16 cellular contexts compared by ENCODE assay signal in the genomic region with DNA sequence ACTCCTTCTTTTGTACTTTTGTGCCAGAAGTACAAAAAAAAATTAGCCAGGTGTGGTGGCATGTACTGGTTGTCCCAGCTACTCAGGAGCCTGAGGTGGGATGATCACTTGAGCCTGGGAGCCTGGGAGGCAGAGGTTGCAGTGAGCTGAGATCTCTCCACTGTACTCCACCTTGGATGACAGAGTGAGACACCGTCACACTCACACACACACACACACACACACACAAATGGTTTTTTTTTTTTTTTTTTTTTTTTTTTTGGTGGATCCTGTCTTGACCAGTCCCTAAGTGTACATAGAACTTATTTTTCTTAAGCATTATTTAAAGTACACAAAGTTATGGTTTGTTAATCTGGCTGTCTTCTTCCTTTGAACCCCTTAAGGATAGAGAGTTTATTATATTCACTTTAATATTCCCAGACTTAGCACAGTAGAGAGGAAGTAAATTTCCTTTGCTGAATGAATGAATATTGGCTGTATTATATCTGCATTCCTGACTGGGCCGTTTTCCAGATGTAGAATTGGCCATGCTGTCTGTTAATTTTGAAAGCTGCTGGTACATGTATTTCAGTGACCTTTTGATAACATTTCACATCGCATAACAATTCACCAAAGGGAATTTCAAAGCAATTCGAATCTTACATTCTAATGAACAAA.
"Had no signal": no experiment of that assay in that cellular context is flagged by ENCODE, and none has a peak within 500 bp of the region (broad histone marks: within the 10 kb centered on the region; RNA-seq: fewer than 3 reads in every experiment).

No MANE protein-coding gene starts in this region.

- ATAC-seq: activated CD8-positive, alpha-beta T cell treated with anti-CD3 and anti-CD28 coated beads for 36 hours; activated naive CD4-positive, alpha-beta T cell treated with anti-CD3 and anti-CD28 coated beads, Interleukin-2, amount 50 U/mL, for 72 hours; activated T-cell treated with anti-CD3 and anti-CD28 coated beads, Interleukin-2, amount 50 U/mL, for 72 hours; WTC11 had no signal

- H3K36me3 Mint-ChIP-seq: activated naive CD4-positive, alpha-beta T cell treated with anti-CD3 and anti-CD28 coated beads, Interleukin-2, amount 50 U/mL, for 72 hours had no signal

- H3K27ac ChIP-seq: sigmoid colon, spleen, upper lobe of left lung had no signal

- H3K27me3 Mint-ChIP-seq: activated CD8-positive, alpha-beta T cell treated with anti-CD3 and anti-CD28 coated beads for 36 hours had no signal

- H3K27ac Mint-ChIP-seq: activated CD8-positive, alpha-beta T cell treated with anti-CD3 and anti-CD28 coated beads for 36 hours; activated naive CD4-positive, alpha-beta T cell treated with anti-CD3 and anti-CD28 coated beads, Interleukin-2, amount 50 U/mL, for 72 hours; activated T-cell treated with anti-CD3 and anti-CD28 coated beads, Interleukin-2, amount 50 U/mL, for 72 hours; dendritic cell treated with granulocyte-macrophage colony-stimulating factor and Interleukin-4, amounts not matched to agents 40 ng/mL and 50 ng/mL, for 4 days; stimulated activated naive CD8-positive, alpha-beta T cell treated with anti-CD3 and anti-CD28 coated beads, Interleukin-15, Interleukin-2, amounts not matched to agents 100 ng/mL and 50 ng/mL, for 24 hours; WTC11 had no signal

- H3K36me3 ChIP-seq: sigmoid colon, spleen, upper lobe of left lung had no signal

- H3K4me1 ChIP-seq: sigmoid colon, spleen had no signal

- H3K9me3 ChIP-seq: sigmoid colon, upper lobe of left lung had no signal

- H3K27me3 ChIP-seq: sigmoid colon, spleen, upper lobe of left lung had no signal

- DNase-seq: activated CD4-positive, alpha-beta T cell treated with anti-CD3 and anti-CD28 coated beads for 48 hours; activated CD8-positive, alpha-beta memory T cell treated with anti-CD3 and anti-CD28 coated beads, Interleukin-2, amount 50 U/mL, for 4 hours; activated CD8-positive, alpha-beta T cell treated with anti-CD3 and anti-CD28 coated beads for 36 hours; activated gamma-delta T cell; activated T-cell treated with anti-CD3 and anti-CD28 coated beads, Interleukin-2, amount 50 U/mL, for 72 hours; cerebellar nuclear complex; erythroblast; mesendoderm; sigmoid colon; spleen; upper lobe of left lung had no signal

- H3K4me3 ChIP-seq: sigmoid colon, spleen, upper lobe of left lung had no signal

- H3K4me3 Mint-ChIP-seq: activated CD8-positive, alpha-beta T cell treated with anti-CD3 and anti-CD28 coated beads for 36 hours; activated T-cell treated with anti-CD3 and anti-CD28 coated beads, Interleukin-2, amount 50 U/mL, for 72 hours; dendritic cell treated with granulocyte-macrophage colony-stimulating factor and Interleukin-4, amounts not matched to agents 40 ng/mL and 50 ng/mL, for 4 days; neural crest cell; stimulated activated naive CD8-positive, alpha-beta T cell treated with anti-CD3 and anti-CD28 coated beads, Interleukin-15, Interleukin-2, amounts not matched to agents 100 ng/mL and 50 ng/mL, for 24 hours; WTC11 had no signal
